ENCODE assay signal across 1 cellular context in the genomic region with DNA sequence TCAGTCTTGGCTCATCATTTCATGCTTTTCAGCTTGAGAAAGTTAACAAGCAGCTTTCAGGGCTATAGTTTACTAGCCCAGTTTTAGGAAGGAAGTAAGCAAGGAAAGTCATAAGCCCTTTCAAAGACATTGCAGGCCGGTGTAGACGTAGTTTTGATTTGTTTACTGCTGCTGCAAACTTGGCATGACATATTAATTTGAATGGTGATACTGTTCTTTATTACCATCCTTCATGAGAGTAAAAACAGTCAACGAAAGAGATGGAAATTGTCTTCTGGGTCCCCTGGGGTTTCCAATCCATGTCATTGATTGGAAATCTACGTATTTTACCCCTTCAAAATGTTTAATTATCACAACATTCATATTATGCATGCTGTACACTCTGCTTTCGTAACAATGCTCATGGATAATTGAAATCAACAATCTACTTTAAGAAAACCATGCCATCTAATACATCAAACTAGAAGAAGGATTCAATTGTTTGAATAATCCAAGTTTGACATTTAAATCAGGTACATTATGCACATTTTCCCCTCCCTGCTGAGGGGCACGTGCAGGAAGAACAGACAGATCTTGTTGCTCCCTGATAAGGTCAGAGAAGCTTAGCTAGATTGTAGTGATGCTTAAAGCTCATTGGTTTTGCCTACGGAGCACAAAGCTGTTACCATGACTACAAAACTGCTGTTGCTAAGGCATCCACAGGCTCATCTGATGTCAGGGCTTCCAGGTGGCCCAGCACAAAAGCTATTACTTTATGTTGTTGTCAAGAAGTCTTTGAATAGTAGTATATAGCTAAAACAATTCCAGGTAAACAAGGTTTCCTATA.
TF ChIP-seq lines count a peak whose summit lies in the region.

No MANE protein-coding gene starts in this region.

TF ChIP-seq in WTC11, 78 proteins besides CTCF, POLR2A, EP300 and RAD21 (continued from another document):
- TF ChIP-seq, protein P1, sequence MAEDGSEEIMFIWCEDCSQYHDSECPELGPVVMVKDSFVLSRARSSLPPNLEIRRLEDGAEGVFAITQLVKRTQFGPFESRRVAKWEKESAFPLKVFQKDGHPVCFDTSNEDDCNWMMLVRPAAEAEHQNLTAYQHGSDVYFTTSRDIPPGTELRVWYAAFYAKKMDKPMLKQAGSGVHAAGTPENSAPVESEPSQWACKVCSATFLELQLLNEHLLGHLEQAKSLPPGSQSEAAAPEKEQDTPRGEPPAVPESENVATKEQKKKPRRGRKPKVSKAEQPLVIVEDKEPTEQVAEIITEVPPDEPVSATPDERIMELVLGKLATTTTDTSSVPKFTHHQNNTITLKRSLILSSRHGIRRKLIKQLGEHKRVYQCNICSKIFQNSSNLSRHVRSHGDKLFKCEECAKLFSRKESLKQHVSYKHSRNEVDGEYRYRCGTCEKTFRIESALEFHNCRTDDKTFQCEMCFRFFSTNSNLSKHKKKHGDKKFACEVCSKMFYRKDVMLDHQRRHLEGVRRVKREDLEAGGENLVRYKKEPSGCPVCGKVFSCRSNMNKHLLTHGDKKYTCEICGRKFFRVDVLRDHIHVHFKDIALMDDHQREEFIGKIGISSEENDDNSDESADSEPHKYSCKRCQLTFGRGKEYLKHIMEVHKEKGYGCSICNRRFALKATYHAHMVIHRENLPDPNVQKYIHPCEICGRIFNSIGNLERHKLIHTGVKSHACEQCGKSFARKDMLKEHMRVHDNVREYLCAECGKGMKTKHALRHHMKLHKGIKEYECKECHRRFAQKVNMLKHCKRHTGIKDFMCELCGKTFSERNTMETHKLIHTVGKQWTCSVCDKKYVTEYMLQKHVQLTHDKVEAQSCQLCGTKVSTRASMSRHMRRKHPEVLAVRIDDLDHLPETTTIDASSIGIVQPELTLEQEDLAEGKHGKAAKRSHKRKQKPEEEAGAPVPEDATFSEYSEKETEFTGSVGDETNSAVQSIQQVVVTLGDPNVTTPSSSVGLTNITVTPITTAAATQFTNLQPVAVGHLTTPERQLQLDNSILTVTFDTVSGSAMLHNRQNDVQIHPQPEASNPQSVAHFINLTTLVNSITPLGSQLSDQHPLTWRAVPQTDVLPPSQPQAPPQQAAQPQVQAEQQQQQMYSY (CRISPR knock-in tag; IDR thresholded peaks at IDR 0.05): no peak
- TF ChIP-seq, protein P2, sequence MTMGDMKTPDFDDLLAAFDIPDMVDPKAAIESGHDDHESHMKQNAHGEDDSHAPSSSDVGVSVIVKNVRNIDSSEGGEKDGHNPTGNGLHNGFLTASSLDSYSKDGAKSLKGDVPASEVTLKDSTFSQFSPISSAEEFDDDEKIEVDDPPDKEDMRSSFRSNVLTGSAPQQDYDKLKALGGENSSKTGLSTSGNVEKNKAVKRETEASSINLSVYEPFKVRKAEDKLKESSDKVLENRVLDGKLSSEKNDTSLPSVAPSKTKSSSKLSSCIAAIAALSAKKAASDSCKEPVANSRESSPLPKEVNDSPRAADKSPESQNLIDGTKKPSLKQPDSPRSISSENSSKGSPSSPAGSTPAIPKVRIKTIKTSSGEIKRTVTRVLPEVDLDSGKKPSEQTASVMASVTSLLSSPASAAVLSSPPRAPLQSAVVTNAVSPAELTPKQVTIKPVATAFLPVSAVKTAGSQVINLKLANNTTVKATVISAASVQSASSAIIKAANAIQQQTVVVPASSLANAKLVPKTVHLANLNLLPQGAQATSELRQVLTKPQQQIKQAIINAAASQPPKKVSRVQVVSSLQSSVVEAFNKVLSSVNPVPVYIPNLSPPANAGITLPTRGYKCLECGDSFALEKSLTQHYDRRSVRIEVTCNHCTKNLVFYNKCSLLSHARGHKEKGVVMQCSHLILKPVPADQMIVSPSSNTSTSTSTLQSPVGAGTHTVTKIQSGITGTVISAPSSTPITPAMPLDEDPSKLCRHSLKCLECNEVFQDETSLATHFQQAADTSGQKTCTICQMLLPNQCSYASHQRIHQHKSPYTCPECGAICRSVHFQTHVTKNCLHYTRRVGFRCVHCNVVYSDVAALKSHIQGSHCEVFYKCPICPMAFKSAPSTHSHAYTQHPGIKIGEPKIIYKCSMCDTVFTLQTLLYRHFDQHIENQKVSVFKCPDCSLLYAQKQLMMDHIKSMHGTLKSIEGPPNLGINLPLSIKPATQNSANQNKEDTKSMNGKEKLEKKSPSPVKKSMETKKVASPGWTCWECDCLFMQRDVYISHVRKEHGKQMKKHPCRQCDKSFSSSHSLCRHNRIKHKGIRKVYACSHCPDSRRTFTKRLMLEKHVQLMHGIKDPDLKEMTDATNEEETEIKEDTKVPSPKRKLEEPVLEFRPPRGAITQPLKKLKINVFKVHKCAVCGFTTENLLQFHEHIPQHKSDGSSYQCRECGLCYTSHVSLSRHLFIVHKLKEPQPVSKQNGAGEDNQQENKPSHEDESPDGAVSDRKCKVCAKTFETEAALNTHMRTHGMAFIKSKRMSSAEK (CRISPR knock-in tag; IDR thresholded peaks at IDR 0.05; ENCODE audit: borderline replicate concordance): no peak
- TF ChIP-seq JUN (CRISPR knock-in tag; IDR thresholded peaks at IDR 0.05) (no peak), SP1 (CRISPR knock-in tag; conservative IDR thresholded peaks at IDR 0.05) (no peak), NFYB (CRISPR knock-in tag; conservative IDR thresholded peaks at IDR 0.05; ENCODE audit: low read depth) (no peak), NR2C2 (CRISPR knock-in tag; IDR thresholded peaks at IDR 0.05) (no peak), JAZF1 (CRISPR knock-in tag; IDR thresholded peaks at IDR 0.05) (no peak)
- TF ChIP-seq, protein P3, sequence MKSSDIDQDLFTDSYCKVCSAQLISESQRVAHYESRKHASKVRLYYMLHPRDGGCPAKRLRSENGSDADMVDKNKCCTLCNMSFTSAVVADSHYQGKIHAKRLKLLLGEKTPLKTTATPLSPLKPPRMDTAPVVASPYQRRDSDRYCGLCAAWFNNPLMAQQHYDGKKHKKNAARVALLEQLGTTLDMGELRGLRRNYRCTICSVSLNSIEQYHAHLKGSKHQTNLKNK (CRISPR knock-in tag; IDR thresholded peaks at IDR 0.05): no peak
- TF ChIP-seq, protein P4, sequence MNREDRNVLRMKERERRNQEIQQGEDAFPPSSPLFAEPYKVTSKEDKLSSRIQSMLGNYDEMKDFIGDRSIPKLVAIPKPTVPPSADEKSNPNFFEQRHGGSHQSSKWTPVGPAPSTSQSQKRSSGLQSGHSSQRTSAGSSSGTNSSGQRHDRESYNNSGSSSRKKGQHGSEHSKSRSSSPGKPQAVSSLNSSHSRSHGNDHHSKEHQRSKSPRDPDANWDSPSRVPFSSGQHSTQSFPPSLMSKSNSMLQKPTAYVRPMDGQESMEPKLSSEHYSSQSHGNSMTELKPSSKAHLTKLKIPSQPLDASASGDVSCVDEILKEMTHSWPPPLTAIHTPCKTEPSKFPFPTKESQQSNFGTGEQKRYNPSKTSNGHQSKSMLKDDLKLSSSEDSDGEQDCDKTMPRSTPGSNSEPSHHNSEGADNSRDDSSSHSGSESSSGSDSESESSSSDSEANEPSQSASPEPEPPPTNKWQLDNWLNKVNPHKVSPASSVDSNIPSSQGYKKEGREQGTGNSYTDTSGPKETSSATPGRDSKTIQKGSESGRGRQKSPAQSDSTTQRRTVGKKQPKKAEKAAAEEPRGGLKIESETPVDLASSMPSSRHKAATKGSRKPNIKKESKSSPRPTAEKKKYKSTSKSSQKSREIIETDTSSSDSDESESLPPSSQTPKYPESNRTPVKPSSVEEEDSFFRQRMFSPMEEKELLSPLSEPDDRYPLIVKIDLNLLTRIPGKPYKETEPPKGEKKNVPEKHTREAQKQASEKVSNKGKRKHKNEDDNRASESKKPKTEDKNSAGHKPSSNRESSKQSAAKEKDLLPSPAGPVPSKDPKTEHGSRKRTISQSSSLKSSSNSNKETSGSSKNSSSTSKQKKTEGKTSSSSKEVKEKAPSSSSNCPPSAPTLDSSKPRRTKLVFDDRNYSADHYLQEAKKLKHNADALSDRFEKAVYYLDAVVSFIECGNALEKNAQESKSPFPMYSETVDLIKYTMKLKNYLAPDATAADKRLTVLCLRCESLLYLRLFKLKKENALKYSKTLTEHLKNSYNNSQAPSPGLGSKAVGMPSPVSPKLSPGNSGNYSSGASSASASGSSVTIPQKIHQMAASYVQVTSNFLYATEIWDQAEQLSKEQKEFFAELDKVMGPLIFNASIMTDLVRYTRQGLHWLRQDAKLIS (CRISPR knock-in tag; IDR thresholded peaks at IDR 0.05; ENCODE audit: borderline replicate concordance): no peak
- TF ChIP-seq, protein P5, sequence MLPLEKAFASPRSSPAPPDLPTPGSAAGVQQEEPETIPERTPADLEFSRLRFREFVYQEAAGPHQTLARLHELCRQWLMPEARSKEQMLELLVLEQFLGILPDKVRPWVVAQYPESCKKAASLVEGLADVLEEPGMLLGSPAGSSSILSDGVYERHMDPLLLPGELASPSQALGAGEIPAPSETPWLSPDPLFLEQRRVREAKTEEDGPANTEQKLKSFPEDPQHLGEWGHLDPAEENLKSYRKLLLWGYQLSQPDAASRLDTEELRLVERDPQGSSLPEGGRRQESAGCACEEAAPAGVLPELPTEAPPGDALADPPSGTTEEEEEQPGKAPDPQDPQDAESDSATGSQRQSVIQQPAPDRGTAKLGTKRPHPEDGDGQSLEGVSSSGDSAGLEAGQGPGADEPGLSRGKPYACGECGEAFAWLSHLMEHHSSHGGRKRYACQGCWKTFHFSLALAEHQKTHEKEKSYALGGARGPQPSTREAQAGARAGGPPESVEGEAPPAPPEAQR (CRISPR knock-in tag; IDR thresholded peaks at IDR 0.05): no peak
- TF ChIP-seq, protein P6, sequence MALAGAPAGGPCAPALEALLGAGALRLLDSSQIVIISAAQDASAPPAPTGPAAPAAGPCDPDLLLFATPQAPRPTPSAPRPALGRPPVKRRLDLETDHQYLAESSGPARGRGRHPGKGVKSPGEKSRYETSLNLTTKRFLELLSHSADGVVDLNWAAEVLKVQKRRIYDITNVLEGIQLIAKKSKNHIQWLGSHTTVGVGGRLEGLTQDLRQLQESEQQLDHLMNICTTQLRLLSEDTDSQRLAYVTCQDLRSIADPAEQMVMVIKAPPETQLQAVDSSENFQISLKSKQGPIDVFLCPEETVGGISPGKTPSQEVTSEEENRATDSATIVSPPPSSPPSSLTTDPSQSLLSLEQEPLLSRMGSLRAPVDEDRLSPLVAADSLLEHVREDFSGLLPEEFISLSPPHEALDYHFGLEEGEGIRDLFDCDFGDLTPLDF (CRISPR knock-in tag; IDR thresholded peaks at IDR 0.05): no peak
